In genomic region chr7:22447008-22447407, GRCh38 we compare ENCODE assay signal across 23 cellular contexts. TPM values are rescaled to one million over a fixed set of nuclear protein-coding genes. Genes with fewer than 3 reads are reported as not detected.
DNase-seq lines count a peak whose midpoint lies in the region; ATAC-seq and TF ChIP-seq lines count a peak whose summit lies in the region.
"Had no signal": no experiment of that assay in that cellular context is flagged by ENCODE, and none has a peak within 500 bp of the region (broad histone marks: within the 10 kb centered on the region; RNA-seq: fewer than 3 reads in every experiment).

No MANE protein-coding gene starts in this region.

- H3K9me2 ChIP-seq in PC-3 (replicated peaks; ENCODE audit: low read length) (no peaks in the 10 kb centered on the region), GM23248 (ENCODE audit: insufficient read depth) (no peaks in the 10 kb centered on the region)

- H3K27me3 Mint-ChIP-seq in nephron progenitor cell (ENCODE audit: low read depth, poor library complexity), result peaks cover 8% of the 10 kb centered on the region

- H3F3A ChIP-seq in PC-3 (ENCODE audit: low read length, unreplicated experiment) (no peaks in the 10 kb centered on the region), GM23248 (ENCODE audit: insufficient read depth) (no peaks in the 10 kb centered on the region)

- H3K4me2 ChIP-seq in PC-3 (ENCODE audit: low read length), result no peak overlapping the region
- no peak overlapping the region for H3K4me2 ChIP-seq in GM23248 (ENCODE audit: unreplicated experiment)

- no peak overlapping the region for H3K4me3 ChIP-seq in PC-3 (ENCODE audit: low read length)
- no peak overlapping the region for H3K4me3 ChIP-seq in GM23248
- H3K4me3 ChIP-seq: lower lobe of right lung, right atrium auricular region, transverse colon had no signal

- POLR2A ChIA-PET in PC-3 (lab: Charles Lee; ENCODE audit: unreplicated experiment), result no interaction called here

- intact Hi-C loops in PC-3 (cut with micrococcal nuclease), result no loop called here

- in situ Hi-C loops in GM23248 (cut with MboI), result no loop called here

- CTCF ChIA-PET in PC-3 (lab: Charles Lee), result no interaction called here

- DNase-seq in PC-3 (no peak), NCI-H1048 (lab: John Stamatoyannopoulos, UW) (no peak), nephron progenitor cell (no peak), GM23248 (no peak)
- DNase-seq: activated T-cell treated with anti-CD3 and anti-CD28 coated beads, Interleukin-2, amount 50 U/mL, for 24 hours; caudate nucleus; DMS79; endodermal cell; foreskin keratinocyte; KG1; lower lobe of right lung; NCI-H1694; stimulated activated CD4-positive, alpha-beta T cell treated with anti-CD3 and anti-CD28 coated beads, Interleukin-2, amount 100 ng/mL, for 24 hours; stimulated activated CD8-positive, alpha-beta memory T cell treated with anti-CD3 and anti-CD28 coated beads, Interleukin-4, amount 100 ng/mL, for 48 hours; T-helper 17 cell; transverse colon had no signal

- H3K27me3 ChIP-seq in PC-3 (ENCODE audit: low read length) (no peaks in the 10 kb centered on the region), GM23248 (replicated peaks; ENCODE audit: insufficient read depth) (no peaks in the 10 kb centered on the region)
- H3K27me3 ChIP-seq: foreskin keratinocyte, right atrium auricular region had no signal

- H3K9me3 ChIP-seq in PC-3 (ENCODE audit: low read length) (no peaks in the 10 kb centered on the region), GM23248 (ENCODE audit: low read depth) (no peaks in the 10 kb centered on the region)
- H3K9me3 ChIP-seq: lower lobe of right lung, right atrium auricular region, transverse colon had no signal

- peak; percentile 23 for ATAC-seq in GM18499 (IDR thresholded peaks at IDR 0.05; ENCODE audit: insufficient read depth, unreplicated experiment)
- peak; percentile 18 for ATAC-seq in GM21447 (IDR thresholded peaks at IDR 0.05; ENCODE audit: unreplicated experiment)
- ATAC-seq in HG03103 (IDR thresholded peaks at IDR 0.05; ENCODE audit: low read depth, unreplicated experiment), result peak; percentile 31
- peak; percentile 30 for ATAC-seq in PC-3
- no peak for ATAC-seq in GM21367 (IDR thresholded peaks at IDR 0.05; ENCODE audit: unreplicated experiment)
- ATAC-seq: foreskin keratinocyte, lower lobe of right lung, T-helper 17 cell had no signal

- H3K9me3 Mint-ChIP-seq in nephron progenitor cell, result peaks cover 8% of the 10 kb centered on the region
- H3K9me3 Mint-ChIP-seq: activated T-cell treated with anti-CD3 and anti-CD28 coated beads, Interleukin-2, amount 50 U/mL, for 24 hours; endodermal cell had no signal

- H3K4me1 ChIP-seq in PC-3 (ENCODE audit: insufficient read depth, low read length), result peaks cover 38% of the 10 kb centered on the region
- no peaks in the 10 kb centered on the region for H3K4me1 ChIP-seq in GM23248 (ENCODE audit: insufficient read depth)

- H3K36me3 ChIP-seq in PC-3 (ENCODE audit: low read depth, low read length) (no peaks in the 10 kb centered on the region), GM23248 (ENCODE audit: low read depth) (no peaks in the 10 kb centered on the region)
- H3K36me3 ChIP-seq: lower lobe of right lung, right atrium auricular region, transverse colon had no signal

- H3K27ac ChIP-seq in PC-3 (ENCODE audit: low read length), result no peak overlapping the region
- no peak overlapping the region for H3K27ac ChIP-seq in GM23248
- H3K27ac ChIP-seq: foreskin keratinocyte, right atrium auricular region, transverse colon had no signal

- H3K79me2 ChIP-seq in PC-3 (ENCODE audit: low read length) (no peaks in the 10 kb centered on the region), GM23248 (ENCODE audit: insufficient read depth) (no peaks in the 10 kb centered on the region)

- no peak overlapping the region for H3K4me3 Mint-ChIP-seq in nephron progenitor cell
- H3K4me3 Mint-ChIP-seq: activated CD4-positive, alpha-beta T cell treated with anti-CD3 and anti-CD28 coated beads for 36 hours; activated T-cell treated with anti-CD3 and anti-CD28 coated beads, Interleukin-2, amount 50 U/mL, for 24 hours; endodermal cell; neural crest cell; T-helper 17 cell had no signal

- no peaks in the 10 kb centered on the region for H4K20me1 ChIP-seq in PC-3 (ENCODE audit: low read length)
- no peaks in the 10 kb centered on the region for H4K20me1 ChIP-seq in GM23248 (ENCODE audit: insufficient read depth)

- no TSS peak for BruUV-seq in PC-3 (replicated peaks; lab: Mats Ljungman, UMichigan)

- H3K36me3 Mint-ChIP-seq in nephron progenitor cell (ENCODE audit: low read depth), result no peaks in the 10 kb centered on the region

- peaks cover 43% of the 10 kb centered on the region for H3K4me1 Mint-ChIP-seq in nephron progenitor cell

- TF ChIP-seq CTCF in PC-3 (conservative IDR thresholded peaks at IDR 0.05; ENCODE audit: low read depth, low read length), result no peak
- TF ChIP-seq CTCF in nephron progenitor cell (IDR thresholded peaks at IDR 0.05), result no peak

- H3K27ac Mint-ChIP-seq in nephron progenitor cell, result no peak overlapping the region
- H3K27ac Mint-ChIP-seq: activated CD4-positive, alpha-beta T cell treated with anti-CD3 and anti-CD28 coated beads for 36 hours; activated T-cell treated with anti-CD3 and anti-CD28 coated beads, Interleukin-2, amount 50 U/mL, for 24 hours; endodermal cell; T-helper 17 cell had no signal

- H2AFZ ChIP-seq in PC-3 (ENCODE audit: low read length) (no peak overlapping the region), GM23248 (no peak overlapping the region)

- H3K9ac ChIP-seq in PC-3 (ENCODE audit: low read length) (no peak overlapping the region), GM23248 (no peak overlapping the region)

RNA-seq across cellular contexts. Expression of gene STEAP1B, which starts 53.0 kb away (rescaled TPM):
- 0.47 TPM in 1 of 2 replicates, not detected in the other for total RNA-seq in PC-3 (2014; rRNA removed)
- total RNA-seq in GM23248 (2014; rRNA removed; shearing (Covaris generic)), result 31.6 and 45.1 TPM in 2 replicates
- polyA plus RNA-seq in GM23248 (2016; fragmentation: Nextera tagmentation; extraction: Ambion mirVana), result 24.9 and 27.7 TPM in 2 replicates

Comparison
In these comparisons a context has a peak if more than half of its experiments do, and no peak if none do; other contexts are left out.
1. RNA of gene STEAP1B, which starts 53.0 kb away (total RNA-seq): 31.6 to 45.1 TPM in GM23248; 0.47 TPM in PC-3; every median in the first group is over 10 times any median in the second.